In genomic region chr12:124610021-124610606, GRCh38 we compare ENCODE assay signal across 16 cellular contexts. TPM values are rescaled to one million over a fixed set of nuclear protein-coding genes. Genes with fewer than 3 reads are reported as not detected.
DNase-seq lines count a peak whose midpoint lies in the region; ATAC-seq and TF ChIP-seq lines count a peak whose summit lies in the region.
"Had no signal": no experiment of that assay in that cellular context is flagged by ENCODE, and none has a peak within 500 bp of the region (broad histone marks: within the 10 kb centered on the region; RNA-seq: fewer than 3 reads in every experiment).

No MANE protein-coding gene starts in this region.

- H3K36me3 Mint-ChIP-seq in Caco-2 (ENCODE audit: insufficient read depth, unreplicated experiment), result peaks cover 20% of the 10 kb centered on the region
- no peaks in the 10 kb centered on the region for H3K36me3 Mint-ChIP-seq in stimulated activated memory B cell treated with anti-CD40 and anti-IgM and Interleukin-4, amounts not matched to agents 10 μg/mL and 1 μg/mL and 100 μg/mL, for 72 hours

- DNase-seq in Caco-2, result no peak
- DNase-seq in lower lobe of right lung, result no peak
- DNase-seq in putamen (ENCODE audit: low spot score), result no peak
- no peak for DNase-seq in tibial nerve (ENCODE audit: low spot score in 2 of 2)
- no peak for DNase-seq in UCSD-AML1 (lab: John Stamatoyannopoulos, UW; ENCODE audit: unreplicated experiment)
- DNase-seq: DMS79, H7, NCI-H146, NCI-H2107, NCI-H345, NCI-H69, Right ventricle myocardium superior had no signal

- no peaks in the 10 kb centered on the region for H3K79me2 ChIP-seq in Loucy (ENCODE audit: insufficient read depth, low read length)

- no peak for TF ChIP-seq EP300 in tibial nerve (IDR thresholded peaks at IDR 0.05)

- H3F3A ChIP-seq in Loucy (ENCODE audit: low read depth), result peaks cover 4% of the 10 kb centered on the region; the same call in 1 of the 2 replicates

- no peak for TF ChIP-seq CTCF in Caco-2 (IDR thresholded peaks at IDR 0.05; ENCODE audit: insufficient read depth in 1 of 2, low read depth in 1 of 2, low read length in 1 of 2, severe bottlenecking in 1 of 2, unreplicated experiment in 1 of 2)
- TF ChIP-seq CTCF in Loucy (conservative IDR thresholded peaks at IDR 0.05; ENCODE audit: low read length), result no peak
- no peak for TF ChIP-seq CTCF in lower lobe of right lung (IDR thresholded peaks at IDR 0.05)
- no peak for TF ChIP-seq CTCF in tibial nerve (IDR thresholded peaks at IDR 0.05)

- no peaks in the 10 kb centered on the region for H3K9me2 ChIP-seq in Loucy (replicated peaks; ENCODE audit: low read depth, low read length)

- no peak overlapping the region for H3K4me3 ChIP-seq in Caco-2 (ENCODE audit: low read depth, low read length)
- no peak overlapping the region for H3K4me3 ChIP-seq in Loucy (ENCODE audit: low read length, poor library complexity, severe bottlenecking)
- H3K4me3 ChIP-seq in lower lobe of right lung, result no peak overlapping the region
- no peak overlapping the region for H3K4me3 ChIP-seq in tibial nerve

- H3K27ac ChIP-seq in lower lobe of right lung (peak overlapping the region; percentile 65), tibial nerve (no peak overlapping the region)

- peaks cover 42% of the 10 kb centered on the region for H3K4me1 Mint-ChIP-seq in Caco-2 (ENCODE audit: low read depth, unreplicated experiment)
- peaks cover 27% of the 10 kb centered on the region for H3K4me1 Mint-ChIP-seq in stimulated activated memory B cell treated with anti-CD40 and anti-IgM and Interleukin-4, amounts not matched to agents 10 μg/mL and 1 μg/mL and 100 μg/mL, for 72 hours

- H4K20me1 ChIP-seq in Loucy (ENCODE audit: insufficient read depth, low read length, poor library complexity, severe bottlenecking), result no peaks in the 10 kb centered on the region

- BruUV-seq in Caco-2 (replicated peaks; lab: Mats Ljungman, UMichigan), result no TSS peak

- peak overlapping the region; percentile 72 for H3K27ac Mint-ChIP-seq in Caco-2 (ENCODE audit: unreplicated experiment)
- peak overlapping the region; percentile 50 for H3K27ac Mint-ChIP-seq in stimulated activated memory B cell treated with anti-CD40 and anti-IgM and Interleukin-4, amounts not matched to agents 10 μg/mL and 1 μg/mL and 100 μg/mL, for 72 hours

- WGBS in tibial nerve, 2 donors, result 87 to 88% methylated on average over 7 to 9 of the region's 9 CpGs

- H3K9ac ChIP-seq in Loucy (ENCODE audit: low read depth, low read length, poor library complexity, severe bottlenecking), result peak overlapping the region; percentile 28

- TF ChIP-seq POLR2A in tibial nerve (IDR thresholded peaks at IDR 0.05), result no peak

- H2AFZ ChIP-seq in Loucy (ENCODE audit: low read length), result no peak overlapping the region

- ATAC-seq in lower lobe of right lung, result no peak
- peak; percentile 6 for ATAC-seq in stimulated activated memory B cell treated with anti-CD40 and anti-IgM and Interleukin-4, amounts not matched to agents 10 μg/mL and 1 μg/mL and 100 μg/mL, for 72 hours
- ATAC-seq: Panc1, SK-N-SH treated with all-trans-retinoic acid at 6 μM for 48 hours had no signal

- H3K4me2 ChIP-seq in Loucy (ENCODE audit: low read depth, low read length, poor library complexity, severe bottlenecking), result peak overlapping the region; percentile 68

- intact Hi-C loops in Caco-2 (cut with micrococcal nuclease; ENCODE audit: unreplicated experiment), result no loop called here
- intact Hi-C loops in lower lobe of right lung (cut with DNase I), result no loop called here

- H3K4me1 ChIP-seq in Caco-2, result peaks cover 56% of the 10 kb centered on the region
- peaks cover 44% of the 10 kb centered on the region for H3K4me1 ChIP-seq in Loucy (ENCODE audit: insufficient read depth, low read length, poor library complexity, severe bottlenecking)
- peaks cover 27% of the 10 kb centered on the region for H3K4me1 ChIP-seq in lower lobe of right lung
- H3K4me1 ChIP-seq in tibial nerve, result peaks cover 0 to 20% (median 15%) of the 10 kb centered on the region in 4 donors

- no peaks in the 10 kb centered on the region for H3K27me3 Mint-ChIP-seq in Caco-2 (ENCODE audit: insufficient read depth, unreplicated experiment)
- H3K27me3 Mint-ChIP-seq in stimulated activated memory B cell treated with anti-CD40 and anti-IgM and Interleukin-4, amounts not matched to agents 10 μg/mL and 1 μg/mL and 100 μg/mL, for 72 hours, result peaks cover 7% of the 10 kb centered on the region

- H3K9me3 Mint-ChIP-seq in Caco-2 (ENCODE audit: unreplicated experiment), result no peaks in the 10 kb centered on the region
- peaks cover 5% of the 10 kb centered on the region for H3K9me3 Mint-ChIP-seq in stimulated activated memory B cell treated with anti-CD40 and anti-IgM and Interleukin-4, amounts not matched to agents 10 μg/mL and 1 μg/mL and 100 μg/mL, for 72 hours

- no peaks in the 10 kb centered on the region for H3K36me3 ChIP-seq in Caco-2 (ENCODE audit: control insufficient read depth, insufficient read depth, low read length)
- no peaks in the 10 kb centered on the region for H3K36me3 ChIP-seq in Loucy (ENCODE audit: insufficient read depth, low read length)
- H3K36me3 ChIP-seq in lower lobe of right lung, result no peaks in the 10 kb centered on the region
- no peaks in the 10 kb centered on the region for H3K36me3 ChIP-seq in tibial nerve

- H3K9me3 ChIP-seq in Caco-2, result no peaks in the 10 kb centered on the region
- H3K9me3 ChIP-seq in Loucy (ENCODE audit: insufficient read depth, low read depth, low read length), result no peaks in the 10 kb centered on the region
- H3K9me3 ChIP-seq in lower lobe of right lung, result no peaks in the 10 kb centered on the region
- no peaks in the 10 kb centered on the region for H3K9me3 ChIP-seq in tibial nerve

- H3K4me3 Mint-ChIP-seq in Caco-2 (ENCODE audit: unreplicated experiment), result no peak overlapping the region
- H3K4me3 Mint-ChIP-seq in stimulated activated memory B cell treated with anti-CD40 and anti-IgM and Interleukin-4, amounts not matched to agents 10 μg/mL and 1 μg/mL and 100 μg/mL, for 72 hours, result no peak overlapping the region

- POLR2A ChIA-PET in Caco-2 (lab: Charles Lee), result no interaction called here

- H3K27me3 ChIP-seq in Caco-2 (replicated peaks; ENCODE audit: control insufficient read depth, insufficient read depth, low read length), result no peaks in the 10 kb centered on the region
- H3K27me3 ChIP-seq in Loucy (ENCODE audit: insufficient read depth, low read length, poor library complexity, severe bottlenecking), result no peaks in the 10 kb centered on the region
- H3K27me3 ChIP-seq in lower lobe of right lung (ENCODE audit: low read depth), result no peaks in the 10 kb centered on the region
- H3K27me3 ChIP-seq in tibial nerve, result no peaks in the 10 kb centered on the region

- CTCF ChIA-PET in Caco-2 (lab: Charles Lee), result no interaction called here

RNA-seq across cellular contexts. Expression of gene NCOR2, which starts 42.7 kb away (rescaled TPM):
- total RNA-seq in Caco-2 (2022) (243 and 250 TPM in 2 replicates), lower lobe of right lung (318 TPM), tibial nerve (100 to 1,000 TPM; 211 to 265 (median 225) TPM)
